Comparison of ENCODE assay signal across 32 cellular contexts in genomic region chr5:51397996-51398395, GRCh38. TPM values are rescaled to one million over a fixed set of nuclear protein-coding genes. Genes with fewer than 3 reads are reported as not detected.
DNase-seq lines count a peak whose midpoint lies in the region; ATAC-seq and TF ChIP-seq lines count a peak whose summit lies in the region.
"Had no signal": no experiment of that assay in that cellular context is flagged by ENCODE, and none has a peak within 500 bp of the region (broad histone marks: within the 10 kb centered on the region; RNA-seq: fewer than 3 reads in every experiment).

No MANE protein-coding gene starts in this region.

- CTCF ChIA-PET in HEK293 (lab: Yijun Ruan, JAX): no interaction called here
- CTCF ChIA-PET in WTC11 (lab: Charles Lee): interaction anchor here (1.8 kb wide), 1 partner anchor 609 kb away, joined by 4 read pairs; no protein-coding TSS in a partner anchor

- no peak overlapping the region for H2BK120ac ChIP-seq in mesendoderm (ENCODE audit: low read depth, low read length)

- no peak overlapping the region for H2BK5ac ChIP-seq in mesendoderm (ENCODE audit: low read length)

- intact Hi-C loops in heart left ventricle (cut with DNase I): no loop called here

- H4K5ac ChIP-seq in mesendoderm (ENCODE audit: low read length): no peak overlapping the region

- no peak overlapping the region for H3K9ac ChIP-seq in mesendoderm (ENCODE audit: low read length)
- H3K9ac ChIP-seq in stomach smooth muscle (ENCODE audit: low read length in 2 of 2): peak overlapping the region in 1 of 2 donors; percentile 46

- H3K9me3 ChIP-seq in HEK293 (ENCODE audit: control insufficient read depth, insufficient read depth, low read depth, low read length) (no peaks in the 10 kb centered on the region), stomach smooth muscle (ENCODE audit: control insufficient read depth in 2 of 2, low read length in 2 of 2) (no peaks in the 10 kb centered on the region), heart left ventricle (no peaks in the 10 kb centered on the region)
- H3K9me3 ChIP-seq: ascending aorta, colonic mucosa, SJSA1, tibial nerve had no signal

- H3K79me1 ChIP-seq in mesendoderm (ENCODE audit: low read length): no peaks in the 10 kb centered on the region

- no peaks in the 10 kb centered on the region for H3K79me2 ChIP-seq in mesendoderm (ENCODE audit: control insufficient read depth, insufficient read depth, low read length)

- H3K4me1 Mint-ChIP-seq in WTC11: peaks cover 68% of the 10 kb centered on the region
- H3K4me1 Mint-ChIP-seq: activated CD8-positive, alpha-beta memory T cell treated with anti-CD3 and anti-CD28 coated beads, Interleukin-2, amount 10 ng/mL, durations not matched to agents 7 days and 5 days had no signal

- no CpG with 5 or more reads among the region's 7 CpGs for WGBS in mesendoderm (ENCODE audit: extremely low coverage, insufficient coverage, low lambda C conversion rate)
- WGBS in heart left ventricle, 4 donors: 1 to 3% (median 2%) methylated on average over 7 of the region's 7 CpGs

- no peaks in the 10 kb centered on the region for H3K9me3 Mint-ChIP-seq in WTC11

- H3K18ac ChIP-seq in mesendoderm (ENCODE audit: low read length): no peak overlapping the region

- ATAC-seq in WTC11: no peak
- no peak for ATAC-seq in heart left ventricle
- ATAC-seq: activated CD8-positive, alpha-beta memory T cell treated with anti-CD3 and anti-CD28 coated beads, Interleukin-2, amount 10 ng/mL, durations not matched to agents 7 days and 5 days; activated T-cell treated with anti-CD3 and anti-CD28 coated beads, Interleukin-2, amount 50 U/mL, for 4 hours; sciatic nerve had no signal

- H4K8ac ChIP-seq in mesendoderm (ENCODE audit: low read depth, low read length): no peak overlapping the region

- DNase-seq in WTC11 (ENCODE audit: low spot score) (peak; percentile 56), mesendoderm (peak; percentile 86), DMS153 treated with DMSO at 0.1 percent for 48 hours (lab: John Stamatoyannopoulos, UW; ENCODE audit: unreplicated experiment) (no peak), heart left ventricle (no peak), SKM-1 (lab: John Stamatoyannopoulos, UW; ENCODE audit: unreplicated experiment) (no peak)
- DNase-seq: activated CD4-positive, CD25-positive, alpha-beta regulatory T cell; activated CD8-positive, alpha-beta memory T cell treated with anti-CD3 and anti-CD28 coated beads, Interleukin-2, amount 10 ng/mL, durations not matched to agents 7 days and 5 days; activated gamma-delta T cell; activated T-cell treated with anti-CD3 and anti-CD28 coated beads, Interleukin-2, amount 50 U/mL, for 4 hours; C1 segment of cervical spinal cord; colonic mucosa; COR-L47; DMS53; effector CD4-positive, alpha-beta T cell; head of caudate nucleus; mammary epithelial cell; NCI-H146; NCI-H510A; RPMI8226; stimulated activated CD4-positive, alpha-beta T cell treated with anti-CD3 and anti-CD28 coated beads, Interleukin-12 subunit alpha, Interleukin-12 subunit beta, amount 100 ng/mL, for 4 hours; stimulated activated CD4-positive, alpha-beta T cell treated with anti-CD3 and anti-CD28 coated beads, Interleukin-2, amount 100 ng/mL, for 48 hours; T-helper 1 cell had no signal

- TF ChIP-seq POLR2A in heart left ventricle (IDR thresholded peaks at IDR 0.05): no peak

- H3K4me3 ChIP-seq in HEK293 (ENCODE audit: low read depth, low read length) (no peak overlapping the region), mesendoderm (ENCODE audit: low read length) (no peak overlapping the region), stomach smooth muscle (ENCODE audit: low read length in 2 of 2) (peak overlapping the region; percentile 30 to 56), heart left ventricle (no peak overlapping the region)
- H3K4me3 ChIP-seq: ascending aorta, colonic mucosa, SJSA1, tibial nerve had no signal

- no peak overlapping the region for H2BK15ac ChIP-seq in mesendoderm (replicated peaks; ENCODE audit: low read depth)

- H3K36me3 ChIP-seq in HEK293 (ENCODE audit: control insufficient read depth in 2 of 2, insufficient read depth in 1 of 2, low read length in 2 of 2): peaks cover 0 to 11% of the 10 kb centered on the region in 2 experiments; a peak in 1 of 3 replicates
- H3K36me3 ChIP-seq in mesendoderm (ENCODE audit: control insufficient read depth, insufficient read depth, low read length): no peaks in the 10 kb centered on the region
- peaks cover 4 to 9% of the 10 kb centered on the region in 2 donors for H3K36me3 ChIP-seq in stomach smooth muscle (ENCODE audit: control insufficient read depth in 2 of 2, insufficient read depth in 2 of 2, low read length in 2 of 2)
- no peaks in the 10 kb centered on the region for H3K36me3 ChIP-seq in heart left ventricle
- H3K36me3 ChIP-seq: ascending aorta, colonic mucosa, SJSA1, tibial nerve had no signal

- POLR2A ChIA-PET in HEK293 (lab: Yijun Ruan, JAX) (interaction anchor here (1.9 to 2.2 kb wide), 2 partner anchors 15 to 16 kb away, joined by 9 to 14 read pairs; partner anchors contain the start of gene ISL1), WTC11 (lab: Charles Lee) (interaction anchor here (1.4 kb wide), 1 partner anchor 15 kb away, joined by 4 read pairs; the partner anchor contains the start of gene ISL1)

- TF ChIP-seq CTCF in HEK293 (tag by site-specific recombination; IDR thresholded peaks at IDR 0.05) (no peak), WTC11 (IDR thresholded peaks at IDR 0.05) (no peak), heart left ventricle (IDR thresholded peaks at IDR 0.05) (no peak)

- H3K23ac ChIP-seq in mesendoderm (ENCODE audit: low read length): no peak overlapping the region

- H3K27ac ChIP-seq in HEK293 (ENCODE audit: extremely low read depth, low read depth, low read length) (no peak overlapping the region), mesendoderm (ENCODE audit: low read depth, low read length) (no peak overlapping the region), stomach smooth muscle (ENCODE audit: low read length) (peak overlapping the region; percentile 53), heart left ventricle (no peak overlapping the region)
- H3K27ac ChIP-seq: ascending aorta, colonic mucosa, SJSA1, tibial nerve had no signal

- no peak overlapping the region for H2AK5ac ChIP-seq in mesendoderm (ENCODE audit: low read length)

- H3K27me3 ChIP-seq in mesendoderm (ENCODE audit: insufficient read depth, low read length, poor library complexity) (peaks cover 10% of the 10 kb centered on the region), stomach smooth muscle (ENCODE audit: control insufficient read depth in 1 of 2, insufficient read depth in 2 of 2, low read length in 2 of 2) (peaks cover 0 to 2% of the 10 kb centered on the region in 2 donors), heart left ventricle (peaks cover 10 to 84% (median 52%) of the 10 kb centered on the region in 9 donors)
- H3K27me3 ChIP-seq: ascending aorta had no signal

- peaks cover 99% of the 10 kb centered on the region for H3K27me3 Mint-ChIP-seq in WTC11 (ENCODE audit: low read depth)

- H3K4me3 Mint-ChIP-seq in WTC11: no peak overlapping the region
- H3K4me3 Mint-ChIP-seq: activated CD8-positive, alpha-beta memory T cell treated with anti-CD3 and anti-CD28 coated beads, Interleukin-2, amount 10 ng/mL, durations not matched to agents 7 days and 5 days; activated T-cell treated with anti-CD3 and anti-CD28 coated beads, Interleukin-2, amount 50 U/mL, for 4 hours had no signal

- no peak overlapping the region for H3K4ac ChIP-seq in mesendoderm (ENCODE audit: low read depth, low read length)

- H3K36me3 Mint-ChIP-seq in WTC11: no peaks in the 10 kb centered on the region
- H3K36me3 Mint-ChIP-seq: activated CD8-positive, alpha-beta memory T cell treated with anti-CD3 and anti-CD28 coated beads, Interleukin-2, amount 10 ng/mL, durations not matched to agents 7 days and 5 days had no signal

- no peak overlapping the region for H3K4me2 ChIP-seq in mesendoderm (ENCODE audit: low read length)

- no peak overlapping the region for H3K27ac Mint-ChIP-seq in WTC11
- H3K27ac Mint-ChIP-seq: activated CD8-positive, alpha-beta memory T cell treated with anti-CD3 and anti-CD28 coated beads, Interleukin-2, amount 10 ng/mL, durations not matched to agents 7 days and 5 days had no signal

- H3K56ac ChIP-seq in mesendoderm (ENCODE audit: low read length): no peak overlapping the region

- H3K4me1 ChIP-seq in HEK293 (ENCODE audit: control insufficient read depth, insufficient read depth, low read length) (peaks cover 7% of the 10 kb centered on the region; the same call in 1 of the 2 replicates), mesendoderm (ENCODE audit: control insufficient read depth, low read depth, low read length) (peaks cover 7% of the 10 kb centered on the region), stomach smooth muscle (ENCODE audit: control insufficient read depth, insufficient read depth, low read length) (peaks cover 27% of the 10 kb centered on the region), heart left ventricle (no peaks in the 10 kb centered on the region)
- H3K4me1 ChIP-seq: ascending aorta, colonic mucosa had no signal

TF ChIP-seq in HEK293, 187 proteins besides CTCF, POLR2A, EP300 and RAD21 (continues in another document):
- TF ChIP-seq ZNF302 (tag by site-specific recombination; IDR thresholded peaks at IDR 0.05; ENCODE audit: low read depth) (no peak), ZNF658 (tag by site-specific recombination; IDR thresholded peaks at IDR 0.05) (no peak)

TF ChIP-seq in WTC11, 78 proteins besides CTCF, POLR2A, EP300 and RAD21 (continues in another document):
- TF ChIP-seq TP53 (CRISPR knock-in tag; IDR thresholded peaks at IDR 0.05) (no peak), JUN (CRISPR knock-in tag; IDR thresholded peaks at IDR 0.05) (no peak), SMAD4 (CRISPR knock-in tag; IDR thresholded peaks at IDR 0.05) (no peak), ZNF263 (CRISPR knock-in tag; IDR thresholded peaks at IDR 0.05; ENCODE audit: low read depth) (no peak), ERG (CRISPR knock-in tag; IDR thresholded peaks at IDR 0.05) (no peak)

RNA-seq across cellular contexts. Expression of gene ISL1, which starts 14.7 kb away (rescaled TPM):
- total RNA-seq in WTC11 (2021) (0.07 to 0.18 TPM in 2 of 3 replicates, not detected in the other), heart left ventricle (under 1 TPM in 2 of 9 donors, not detected in 7; 0.08 to 0.61 TPM)
- polyA plus RNA-seq in mesendoderm (2013, experiment 1 of 2): 0.79 TPM
- 0.78 TPM for polyA plus RNA-seq in mesendoderm (2013, experiment 2 of 2)
- polyA plus RNA-seq in heart left ventricle: not detected
- total RNA-seq: activated CD8-positive, alpha-beta memory T cell treated with anti-CD3 and anti-CD28 coated beads, Interleukin-2, amount 10 ng/mL, durations not matched to agents 7 days and 5 days; activated T-cell treated with anti-CD3 and anti-CD28 coated beads, Interleukin-2, amount 50 U/mL, for 4 hours; ascending aorta; cardiac septum; epithelial cell of proximal tubule; myocyte; posterior vena cava; tibial nerve had no signal
- polyA plus RNA-seq: mammary epithelial cell had no signal

Comparison
In these comparisons a context has a peak if more than half of its experiments do, and no peak if none do; other contexts are left out.
1. H3K4me3 ChIP-seq: peak in stomach smooth muscle (2 of 2); none in HEK293 (single experiment), mesendoderm (single experiment) and heart left ventricle (0 of 12).
2. DNase-seq: peak in WTC11 (single experiment) and mesendoderm (single experiment); none in DMS153 treated with DMSO at 0.1 percent for 48 hours (single experiment), heart left ventricle (0 of 5) and SKM-1 (single experiment).